In the genomic region with DNA sequence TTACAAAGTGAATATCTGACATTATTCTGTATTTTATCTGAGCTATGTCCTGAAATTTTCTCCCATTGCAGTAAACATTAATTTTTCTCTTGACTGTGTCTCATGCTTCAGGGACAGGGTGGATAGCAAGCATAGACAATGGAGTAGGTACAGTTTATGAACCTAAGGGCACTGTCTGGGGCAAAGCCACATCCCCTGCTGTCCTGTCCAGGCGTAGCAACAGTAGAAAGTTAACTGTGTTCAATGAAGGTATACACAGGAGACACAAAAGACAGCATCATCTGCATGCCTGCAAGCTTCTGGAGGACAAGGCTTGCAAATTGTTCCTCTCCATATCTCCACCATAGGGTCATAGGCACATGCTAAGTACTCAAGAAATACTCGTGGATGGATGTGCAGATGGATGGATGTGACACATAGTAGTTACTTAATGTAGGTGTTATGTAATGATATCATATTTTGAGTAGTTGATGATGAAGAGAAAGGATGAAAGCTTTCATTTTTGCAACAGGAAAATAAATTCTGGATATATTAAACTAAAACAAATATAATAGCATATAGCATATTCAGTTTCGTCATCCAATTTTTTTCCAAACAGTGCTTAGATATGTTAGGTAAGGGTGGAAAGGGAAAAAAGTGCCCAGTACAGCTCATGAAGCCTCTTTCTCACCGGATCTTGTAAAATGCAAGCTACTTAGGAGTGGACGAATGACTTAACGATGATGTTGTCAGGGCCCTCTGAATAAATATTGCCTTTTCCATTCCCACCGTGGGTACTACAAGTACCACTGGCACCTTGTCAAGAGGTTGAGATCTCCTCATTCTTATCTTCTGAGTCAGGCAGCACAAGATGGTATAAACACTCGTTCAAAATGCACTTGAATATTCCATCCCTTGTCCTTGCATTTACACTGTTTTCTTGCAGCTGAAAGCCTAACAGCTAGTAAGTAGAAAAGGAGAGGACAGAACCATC, we compare ENCODE assay signal across 13 cellular contexts. TPM values are rescaled to one million over a fixed set of nuclear protein-coding genes. Genes with fewer than 3 reads are reported as not detected.
DNase-seq lines count a peak whose midpoint lies in the region; ATAC-seq and TF ChIP-seq lines count a peak whose summit lies in the region.
"Had no signal": no experiment of that assay in that cellular context is flagged by ENCODE, and none has a peak within 500 bp of the region (broad histone marks: within the 10 kb centered on the region; RNA-seq: fewer than 3 reads in every experiment).

No MANE protein-coding gene starts in this region.

- H2BK120ac ChIP-seq in mesendoderm (ENCODE audit: low read depth, low read length) = no peak overlapping the region

- no TSS peak for BruUV-seq in mammary epithelial cell (replicated peaks; lab: Mats Ljungman, UMichigan)

- no peak overlapping the region for H4K5ac ChIP-seq in mesendoderm (ENCODE audit: low read length)

- H2BK15ac ChIP-seq in mesendoderm (replicated peaks; ENCODE audit: low read depth) = no peak overlapping the region

- H3K23ac ChIP-seq in mesendoderm (ENCODE audit: low read length) = no peak overlapping the region

- no peaks in the 10 kb centered on the region for H4K20me1 ChIP-seq in mammary epithelial cell (ENCODE audit: insufficient read depth, low read length)

- H3K36me3 ChIP-seq in mammary epithelial cell (ENCODE audit: insufficient read depth, low read length) (no peaks in the 10 kb centered on the region), left lung (no peaks in the 10 kb centered on the region), mesendoderm (ENCODE audit: control insufficient read depth, insufficient read depth, low read length) (no peaks in the 10 kb centered on the region)
- H3K36me3 ChIP-seq: BE2C, esophagus squamous epithelium had no signal

- intact Hi-C loops in mammary epithelial cell (cut with micrococcal nuclease) = loop anchor here (5.0 kb wide), 1 partner anchor 35 kb away; no protein-coding TSS in a partner anchor
- intact Hi-C loops in left lung (cut with DNase I) = no loop called here

- no peak overlapping the region for H3K4me3 ChIP-seq in mammary epithelial cell (replicated peaks in 1 of 3; ENCODE audit: insufficient read depth in 1 of 3, low read depth in 2 of 3, low read length in 3 of 3)
- no peak overlapping the region for H3K4me3 ChIP-seq in left lung
- H3K4me3 ChIP-seq in mesendoderm (ENCODE audit: low read length) = no peak overlapping the region
- H3K4me3 ChIP-seq: esophagus squamous epithelium had no signal

- H3K4me2 ChIP-seq in mammary epithelial cell (ENCODE audit: insufficient read depth, low read depth, low read length) (no peak overlapping the region), mesendoderm (ENCODE audit: low read length) (no peak overlapping the region)

- H3K4me1 Mint-ChIP-seq in activated T-cell treated with anti-CD3 and anti-CD28 coated beads, Interleukin-2, amount 50 U/mL, for 4 hours (ENCODE audit: low read depth) = no peaks in the 10 kb centered on the region

- dilution Hi-C loops in mammary epithelial cell (cut with HindIII; ENCODE audit: low sequenced_read_pairs) = no loop called here

- WGBS in mammary epithelial cell (ENCODE audit: low coverage, missing lambda C conversion rate) = 63% methylated on average over 8 of the region's 8 CpGs
- no CpG with 5 or more reads among the region's 8 CpGs for WGBS in mesendoderm (ENCODE audit: extremely low coverage, insufficient coverage, low lambda C conversion rate)

- CTCF ChIA-PET in mammary epithelial cell (lab: Charles Lee; ENCODE audit: low non-redundant PET) = no interaction called here
- CTCF ChIA-PET in GM10248 (lab: Yijun Ruan, JAX) = interaction anchor here (1.3 to 1.8 kb wide), 4 partner anchors 9 to 37 kb away, joined by 3 to 8 read pairs (median 4); no protein-coding TSS in a partner anchor

- H3K18ac ChIP-seq in mesendoderm (ENCODE audit: low read length) = no peak overlapping the region

- POLR2A ChIA-PET in GM10248 (lab: Yijun Ruan, JAX) = no interaction called here

- no peak overlapping the region for H2AK5ac ChIP-seq in mesendoderm (ENCODE audit: low read length)

- H4K8ac ChIP-seq in mesendoderm (ENCODE audit: low read depth, low read length) = no peak overlapping the region

- TF ChIP-seq CTCF in mammary epithelial cell (conservative IDR thresholded peaks at IDR 0.05 in 1 of 2, IDR thresholded peaks at IDR 0.05 in 1 of 2; ENCODE audit: extremely low read depth in 1 of 2, insufficient read depth in 1 of 2, low read depth in 1 of 2, low read length in 2 of 2) = no peak
- no peak for TF ChIP-seq CTCF in left lung (IDR thresholded peaks at IDR 0.05)
- no peak for TF ChIP-seq CTCF in GM10248 (IDR thresholded peaks at IDR 0.05; ENCODE audit: control extremely low read depth, extremely low read depth, low read depth, missing control alignments)

- H3K27me3 ChIP-seq in mammary epithelial cell (ENCODE audit: insufficient read depth, low read length) = no peaks in the 10 kb centered on the region
- no peaks in the 10 kb centered on the region for H3K27me3 ChIP-seq in left lung
- H3K27me3 ChIP-seq in mesendoderm (ENCODE audit: insufficient read depth, low read length, poor library complexity) = no peaks in the 10 kb centered on the region
- H3K27me3 ChIP-seq: BE2C, esophagus squamous epithelium had no signal

- H3K4me1 ChIP-seq in mammary epithelial cell (ENCODE audit: insufficient read depth, low read length) (peaks cover 21% of the 10 kb centered on the region), left lung (peaks cover 0 to 21% of the 10 kb centered on the region in 2 donors), mesendoderm (ENCODE audit: control insufficient read depth, low read depth, low read length) (peaks cover 11% of the 10 kb centered on the region)
- H3K4me1 ChIP-seq: BE2C had no signal

- peak; percentile 95 for DNase-seq in ACHN
- peak; percentile 98 for DNase-seq in LHCN-M2 (ENCODE audit: low read depth)
- DNase-seq in mammary epithelial cell = peak; percentile 63
- no peak for DNase-seq in left lung
- DNase-seq in GM10248 (ENCODE audit: extremely low spot score) = no peak
- DNase-seq in activated T-cell treated with anti-CD3 and anti-CD28 coated beads, Interleukin-2, amount 50 U/mL, for 4 hours = no peak
- no peak for DNase-seq in mesendoderm
- DNase-seq: anterior cingulate cortex, BE2C, esophagus squamous epithelium, NCI-H1092 treated with DMSO at 0.1 percent for 48 hours had no signal

- no peak overlapping the region for H2AFZ ChIP-seq in mammary epithelial cell (ENCODE audit: low read depth, low read length)

- H3K9me3 ChIP-seq in mammary epithelial cell (replicated peaks; ENCODE audit: insufficient read depth, low read length) (no peaks in the 10 kb centered on the region), left lung (no peaks in the 10 kb centered on the region)
- H3K9me3 ChIP-seq: BE2C, esophagus squamous epithelium had no signal

- H3K9ac ChIP-seq in mammary epithelial cell (ENCODE audit: insufficient read depth, low read length) = no peak overlapping the region
- no peak overlapping the region for H3K9ac ChIP-seq in mesendoderm (ENCODE audit: low read length)

- H3K36me3 Mint-ChIP-seq in activated T-cell treated with anti-CD3 and anti-CD28 coated beads, Interleukin-2, amount 50 U/mL, for 4 hours (ENCODE audit: insufficient read depth) = no peaks in the 10 kb centered on the region
- H3K36me3 Mint-ChIP-seq: stimulated activated memory B cell treated with anti-CD40 and anti-IgM and Interleukin-4, amounts not matched to agents 10 μg/mL and 1 μg/mL and 100 μg/mL, for 72 hours had no signal

- no peaks in the 10 kb centered on the region for H3K9me3 Mint-ChIP-seq in activated T-cell treated with anti-CD3 and anti-CD28 coated beads, Interleukin-2, amount 50 U/mL, for 4 hours
- H3K9me3 Mint-ChIP-seq: stimulated activated memory B cell treated with anti-CD40 and anti-IgM and Interleukin-4, amounts not matched to agents 10 μg/mL and 1 μg/mL and 100 μg/mL, for 72 hours had no signal

- no peak overlapping the region for H3K4ac ChIP-seq in mesendoderm (ENCODE audit: low read depth, low read length)

- no peak overlapping the region for H3K27ac ChIP-seq in mammary epithelial cell (ENCODE audit: insufficient read depth, low read depth, low read length)
- H3K27ac ChIP-seq in left lung = no peak overlapping the region
- H3K27ac ChIP-seq in mesendoderm (ENCODE audit: low read depth, low read length) = no peak overlapping the region
- H3K27ac ChIP-seq: esophagus squamous epithelium had no signal

- no peak overlapping the region for H3K56ac ChIP-seq in mesendoderm (ENCODE audit: low read length)

- no peaks in the 10 kb centered on the region for H3K79me1 ChIP-seq in mesendoderm (ENCODE audit: low read length)

- H3K4me3 Mint-ChIP-seq in activated T-cell treated with anti-CD3 and anti-CD28 coated beads, Interleukin-2, amount 50 U/mL, for 4 hours = no peak overlapping the region
- H3K4me3 Mint-ChIP-seq: stimulated activated memory B cell treated with anti-CD40 and anti-IgM and Interleukin-4, amounts not matched to agents 10 μg/mL and 1 μg/mL and 100 μg/mL, for 72 hours had no signal

- H3K27me3 Mint-ChIP-seq in activated T-cell treated with anti-CD3 and anti-CD28 coated beads, Interleukin-2, amount 50 U/mL, for 4 hours (ENCODE audit: low read depth) = peaks cover 20% of the 10 kb centered on the region

- no peak overlapping the region for H2BK5ac ChIP-seq in mesendoderm (ENCODE audit: low read length)

- ATAC-seq in left lung = peak; percentile 77
- no peak for ATAC-seq in activated T-cell treated with anti-CD3 and anti-CD28 coated beads, Interleukin-2, amount 50 U/mL, for 4 hours
- ATAC-seq in HG03045 (IDR thresholded peaks at IDR 0.05; ENCODE audit: unreplicated experiment) = no peak
- ATAC-seq: stimulated activated memory B cell treated with anti-CD40 and anti-IgM and Interleukin-4, amounts not matched to agents 10 μg/mL and 1 μg/mL and 100 μg/mL, for 72 hours had no signal

- in situ Hi-C loops in ACHN (cut with HindIII; ENCODE audit: low pct_ligation_motif_present, low pct_unique_long_range_greater_than_20kb, low sequenced_read_pairs) (no loop called here), mammary epithelial cell (cut with MboI; ENCODE audit: low sequenced_read_pairs in 2 of 2) (no loop called here)

- H3K79me2 ChIP-seq in mammary epithelial cell (ENCODE audit: insufficient read depth, low read length) (no peaks in the 10 kb centered on the region), mesendoderm (ENCODE audit: control insufficient read depth, insufficient read depth, low read length) (no peaks in the 10 kb centered on the region)

RNA-seq across cellular contexts. Expression of a gene that starts 19.9 kb away (rescaled TPM):
- total RNA-seq in LHCN-M2 (2014; rRNA removed) (10.0 and 12.1 TPM in 2 replicates), mammary epithelial cell (1 to 10 TPM; 9.3 to 9.7 TPM), left lung (10 to 100 TPM; 17.5 to 20.3 TPM)
- 10.5 TPM for polyA plus RNA-seq in LHCN-M2 (2012)
- 6.8 TPM for polyA plus RNA-seq in mammary epithelial cell
- polyA minus RNA-seq in mammary epithelial cell = 2.3 TPM
- total RNA-seq in activated T-cell treated with anti-CD3 and anti-CD28 coated beads, Interleukin-2, amount 50 U/mL, for 4 hours = 1 to 10 TPM; 5.4 to 6.9 (median 5.8) TPM
- 8.2 TPM for polyA plus RNA-seq in mesendoderm (2013, experiment 1 of 2)
- polyA plus RNA-seq in mesendoderm (2013, experiment 2 of 2) = 8.1 TPM

Comparison
In these comparisons a context has a peak if more than half of its experiments do, and no peak if none do; other contexts are left out.
1. DNase-seq: peak in ACHN (single experiment), LHCN-M2 (single experiment) and mammary epithelial cell (single experiment); none in left lung (0 of 2), GM10248 (single experiment), activated T-cell treated with anti-CD3 and anti-CD28 coated beads, Interleukin-2, amount 50 U/mL, for 4 hours (single experiment) and mesendoderm (single experiment).